8 cellular contexts compared by ENCODE assay signal in the genomic region with DNA sequence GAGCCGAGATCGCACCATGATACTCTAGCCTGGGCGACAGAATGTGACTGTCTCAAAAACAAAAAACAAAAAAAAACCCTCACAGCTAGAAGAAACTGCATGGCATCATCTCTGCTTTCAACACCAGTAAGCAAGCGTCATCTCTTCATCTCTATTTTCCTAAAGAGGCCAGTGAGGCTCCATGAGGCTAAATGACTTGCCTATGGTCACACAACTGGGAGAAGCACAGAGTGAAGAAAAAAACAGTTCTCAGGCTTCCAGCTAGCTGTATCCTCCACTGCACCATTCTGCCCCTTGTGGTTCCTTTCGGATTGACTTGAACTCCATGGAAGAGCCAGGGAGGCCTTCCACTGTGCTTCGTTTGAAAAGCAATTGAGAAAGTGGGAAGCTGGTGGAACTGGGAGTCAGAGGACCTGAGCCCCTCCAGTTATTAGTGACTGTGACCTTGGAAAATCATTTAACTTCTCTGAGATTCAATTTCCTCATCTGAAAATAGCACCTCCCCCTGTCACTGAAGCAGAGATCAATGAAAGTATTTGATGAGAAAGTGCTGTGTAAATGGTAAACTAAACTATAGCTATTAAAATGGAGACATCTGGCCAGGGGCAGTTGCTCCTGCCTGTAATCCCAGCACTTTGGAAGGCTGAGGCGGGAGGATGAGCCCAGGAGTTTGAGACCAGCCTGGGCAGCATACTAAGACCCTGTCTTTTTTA. TPM values are rescaled to one million over a fixed set of nuclear protein-coding genes. Genes with fewer than 3 reads are reported as not detected.
DNase-seq lines count a peak whose midpoint lies in the region; ATAC-seq and FAIRE-seq lines count a peak whose summit lies in the region.

No MANE protein-coding gene starts in this region.

- H3K27me3 ChIP-seq in H7 (ENCODE audit: control insufficient read depth, insufficient read depth, low read length) = no peaks in the 10 kb centered on the region

- ATAC-seq in HG03139 (IDR thresholded peaks at IDR 0.05; ENCODE audit: unreplicated experiment) = no peak
- no peak for ATAC-seq in GM18502 (IDR thresholded peaks at IDR 0.05; ENCODE audit: poor library complexity, unreplicated experiment)

- DNase-seq in CD1c-positive myeloid dendritic cell (ENCODE audit: extremely low spot score) (peak; percentile 55), H7 (peak; percentile 47), NCI-H774 (lab: John Stamatoyannopoulos, UW) (peak; percentile 37), T47D (ENCODE audit: low read depth in 1 of 2, low spot score in 1 of 2) (peak; percentile 31 to 85), stromal cell of bone marrow (ENCODE audit: low read depth) (peak; percentile 67)

- in situ Hi-C loops in T47D (cut with HindIII; ENCODE audit: low pct_unique_long_range_greater_than_20kb, low sequenced_read_pairs) = no loop called here

- H3K4me3 ChIP-seq in H7 (ENCODE audit: insufficient read depth, low read depth, low read length) = no peak overlapping the region

- FAIRE-seq in islet of Langerhans (lab: Jason Lieb, UNC) = peak; percentile 55

- no peaks in the 10 kb centered on the region for H3K36me3 ChIP-seq in H7 (replicated peaks; ENCODE audit: control insufficient read depth, insufficient read depth, low read length)

RNA-seq across cellular contexts. Expression of a gene that starts 32.1 kb away (rescaled TPM):
- 2.9 and 4.4 TPM in 2 replicates for total RNA-seq in H7 (2014; rRNA removed; shearing (Covaris generic))

RNA-seq across cellular contexts. Expression of a gene that starts 45.1 kb away (rescaled TPM):
- total RNA-seq in H7 (2014; rRNA removed; shearing (Covaris generic)) = 206 and 229 TPM in 2 replicates
